ENCODE assay signal across 5 cellular contexts in genomic region chr20:36905566-36905965, GRCh38. TPM values are rescaled to one million over a fixed set of nuclear protein-coding genes. Genes with fewer than 3 reads are reported as not detected.
"Had no signal": no experiment of that assay in that cellular context is flagged by ENCODE, and none has a peak within 500 bp of the region (broad histone marks: within the 10 kb centered on the region; RNA-seq: fewer than 3 reads in every experiment).

No MANE protein-coding gene starts in this region.

RNA-seq across cellular contexts. Expression of gene TLDC2, which starts 29.6 kb away (rescaled TPM):
- total RNA-seq: fibroblast of villous mesenchyme, left ventricle myocardium inferior, mammary epithelial cell, myocyte, osteocyte had no signal
